In genomic region chr5:154418344-154418820, GRCh38 we compare ENCODE assay signal across 1 cellular context.
TF ChIP-seq lines count a peak whose summit lies in the region.

No MANE protein-coding gene starts in this region.

TF ChIP-seq in K562, 482 proteins besides CTCF, POLR2A, EP300 and RAD21:
- TF ChIP-seq SETDB1 (IDR thresholded peaks at IDR 0.05; ENCODE audit: low read length), result no peak
- no peak for TF ChIP-seq E2F3 (CRISPR knock-in tag; IDR thresholded peaks at IDR 0.05)
- no peak for TF ChIP-seq HES1 (IDR thresholded peaks at IDR 0.05; ENCODE audit: low read depth)
- no peak for TF ChIP-seq EP400 (IDR thresholded peaks at IDR 0.05)
- TF ChIP-seq ZNF217 (CRISPR knock-in tag; IDR thresholded peaks at IDR 0.05), result no peak
- TF ChIP-seq ZNF311 (CRISPR knock-in tag; IDR thresholded peaks at IDR 0.05), result no peak
- no peak for TF ChIP-seq MTA2 (IDR thresholded peaks at IDR 0.05; ENCODE audit: low read depth)
- TF ChIP-seq FOS (IDR thresholded peaks at IDR 0.05; ENCODE audit: extremely low read depth, insufficient read length), result no peak
- TF ChIP-seq ZNF121 (CRISPR knock-in tag; conservative IDR thresholded peaks at IDR 0.05), result no peak
- no peak for TF ChIP-seq PTTG1 (tag; IDR thresholded peaks at IDR 0.05; ENCODE audit: low read depth)
- no peak for TF ChIP-seq MBD1 (CRISPR knock-in tag; IDR thresholded peaks at IDR 0.05)
- no peak for TF ChIP-seq TGIF2 (CRISPR knock-in tag; IDR thresholded peaks at IDR 0.05)
- no peak for TF ChIP-seq ZNF324 (CRISPR knock-in tag; IDR thresholded peaks at IDR 0.05)
- no peak for TF ChIP-seq FIP1L1 (IDR thresholded peaks at IDR 0.05; ENCODE audit: low read depth, low read length, poor library complexity, severe bottlenecking)
- no peak for TF ChIP-seq HNRNPH1 (optimal IDR thresholded peaks at IDR 0.05; ENCODE audit: low read depth, low read length)
- no peak for TF ChIP-seq MCM3 (IDR thresholded peaks at IDR 0.05)
- TF ChIP-seq MAX (CRISPR knock-in tag; IDR thresholded peaks at IDR 0.05), result no peak
- no peak for TF ChIP-seq THRB (CRISPR knock-in tag; conservative IDR thresholded peaks at IDR 0.05)
- TF ChIP-seq GTF2B (IDR thresholded peaks at IDR 0.05; ENCODE audit: extremely low read depth, insufficient read length), result no peak
- no peak for TF ChIP-seq KAT7 (CRISPR knock-in tag; IDR thresholded peaks at IDR 0.05; ENCODE audit: borderline replicate concordance)
